Comparison of ENCODE assay signal across 8 cellular contexts in the genomic region with DNA sequence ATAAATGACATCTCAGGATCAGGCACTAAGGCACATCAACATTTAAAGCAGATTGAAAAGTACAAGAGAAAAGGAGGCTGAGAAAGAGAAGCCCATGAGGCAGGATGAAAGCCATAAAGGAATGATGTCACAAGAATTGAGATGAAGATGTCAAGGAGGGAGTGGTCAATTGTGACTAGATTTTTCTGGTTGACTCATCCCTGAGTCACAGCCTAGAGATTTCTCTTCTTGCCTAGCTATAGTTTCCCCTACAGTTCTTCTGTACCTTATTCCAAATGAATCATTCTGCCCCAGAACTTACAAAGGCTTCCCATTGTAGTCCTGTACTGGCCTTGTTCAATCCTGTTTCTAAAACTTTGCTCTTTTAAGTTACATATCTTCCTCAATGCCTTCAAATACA. TPM values are rescaled to one million over a fixed set of nuclear protein-coding genes. Genes with fewer than 3 reads are reported as not detected.
DNase-seq lines count a peak whose midpoint lies in the region; ATAC-seq and TF ChIP-seq lines count a peak whose summit lies in the region.

No MANE protein-coding gene starts in this region.

- intact Hi-C loops in Panc1 (cut with micrococcal nuclease; ENCODE audit: unreplicated experiment) (no loop called here), psoas muscle (cut with DNase I) (loop anchor here in 1 of 2 donors (10.0 kb wide), 1 partner anchor 64 kb away; no protein-coding TSS in a partner anchor)

- no peaks in the 10 kb centered on the region for H3K9me3 ChIP-seq in GM23248 (ENCODE audit: low read depth)
- no peaks in the 10 kb centered on the region for H3K9me3 ChIP-seq in Panc1 (ENCODE audit: control insufficient read depth, insufficient read depth, low read depth, low read length)
- no peaks in the 10 kb centered on the region for H3K9me3 ChIP-seq in psoas muscle
- no peaks in the 10 kb centered on the region for H3K9me3 ChIP-seq in BE2C

- CTCF ChIA-PET in Panc1 (lab: Charles Lee) = no interaction called here

- H3K4me3 ChIP-seq in GM23248 (peak overlapping the region; percentile 17; the same call in 1 of the 2 replicates), Panc1 (ENCODE audit: low read depth in 2 of 2, low read length in 2 of 2) (no peak overlapping the region), psoas muscle (no peak overlapping the region), BE2C (ENCODE audit: low read depth, low read length) (no peak overlapping the region)

- BruUV-seq in Panc1 (replicated peaks; lab: Mats Ljungman, UMichigan) = no TSS peak

- H2AFZ ChIP-seq in GM23248 = 0 out of 2 replicates have a peak overlapping the region, but pooled peaks have one; percentile 7

- peaks cover 59% of the 10 kb centered on the region for H3F3A ChIP-seq in GM23248 (ENCODE audit: insufficient read depth)

- in situ Hi-C loops in GM23248 (cut with MboI) (no loop called here), Panc1 (cut with HindIII; ENCODE audit: low pct_unique_long_range_greater_than_20kb, low sequenced_read_pairs) (no loop called here)

- POLR2A ChIA-PET in Panc1 (lab: Charles Lee) = no interaction called here

- H3K9me2 ChIP-seq in GM23248 (ENCODE audit: insufficient read depth) = no peaks in the 10 kb centered on the region

- DNase-seq in GM23248 (peak; percentile 95), Panc1 (ENCODE audit: low read depth, low spot score) (peak; percentile 88), dedifferentiated amniotic fluid mesenchymal stem cell (ENCODE audit: extremely low spot score) (peak; percentile 80), substantia nigra (lab: John Stamatoyannopoulos, UW) (no peak), psoas muscle (no peak), BE2C (no peak), UCSD-AML1 (lab: John Stamatoyannopoulos, UW; ENCODE audit: unreplicated experiment) (no peak)
- peak; percentile 47 to 56 for DNase-seq in stimulated activated CD4-positive, alpha-beta T cell treated with anti-CD3 and anti-CD28 coated beads, Interleukin-2, amount 100 ng/mL, for 48 hours

- no peak for TF ChIP-seq CTCF in Panc1 (IDR thresholded peaks at IDR 0.05)
- TF ChIP-seq CTCF in psoas muscle (IDR thresholded peaks at IDR 0.05) = no peak
- TF ChIP-seq CTCF in BE2C (IDR thresholded peaks at IDR 0.05; ENCODE audit: low read depth, low read length) = no peak

- no peaks in the 10 kb centered on the region for H4K20me1 ChIP-seq in GM23248 (ENCODE audit: insufficient read depth)

- peak overlapping the region; percentile 66 for H3K4me2 ChIP-seq in GM23248 (ENCODE audit: unreplicated experiment)

- no peaks in the 10 kb centered on the region for H3K36me3 ChIP-seq in GM23248 (ENCODE audit: low read depth)
- no peaks in the 10 kb centered on the region for H3K36me3 ChIP-seq in Panc1 (ENCODE audit: control insufficient read depth, insufficient read depth, low read length)
- H3K36me3 ChIP-seq in psoas muscle (ENCODE audit: insufficient read depth in 1 of 2, low read depth in 1 of 2) = no peaks in the 10 kb centered on the region
- no peaks in the 10 kb centered on the region for H3K36me3 ChIP-seq in BE2C

- H3K4me1 ChIP-seq in GM23248 (ENCODE audit: insufficient read depth) (peaks cover 68% of the 10 kb centered on the region), Panc1 (ENCODE audit: control insufficient read depth, insufficient read depth, low read length) (no peaks in the 10 kb centered on the region), psoas muscle (peaks cover 8% of the 10 kb centered on the region), BE2C (peaks cover 3% of the 10 kb centered on the region; the same call in 1 of the 2 replicates)

- ATAC-seq in Panc1 (no peak), psoas muscle (no peak)

- H3K27ac ChIP-seq in GM23248 (peak overlapping the region; percentile 91), Panc1 (ENCODE audit: low read length) (no peak overlapping the region), substantia nigra (ENCODE audit: low read depth, low read length, poor library complexity, severe bottlenecking) (no peak overlapping the region), psoas muscle (no peak overlapping the region)

- peak overlapping the region; percentile 59 for H3K9ac ChIP-seq in GM23248

- H3K27me3 ChIP-seq in GM23248 (replicated peaks; ENCODE audit: insufficient read depth) (no peaks in the 10 kb centered on the region), Panc1 (ENCODE audit: control insufficient read depth, insufficient read depth, low read length) (no peaks in the 10 kb centered on the region), psoas muscle (ENCODE audit: insufficient read depth in 3 of 3, low read length in 2 of 3) (no peaks in the 10 kb centered on the region), BE2C (no peaks in the 10 kb centered on the region)

- H3K79me2 ChIP-seq in GM23248 (ENCODE audit: insufficient read depth) = peaks cover 9% of the 10 kb centered on the region

RNA-seq across cellular contexts. Expression of a gene that starts 3.4 kb away (rescaled TPM):
- total RNA-seq in GM23248 (2014; rRNA removed; shearing (Covaris generic)) = 42.4 and 43.3 TPM in 2 replicates
- polyA plus RNA-seq in GM23248 (2016; fragmentation: Nextera tagmentation; extraction: Ambion mirVana) (19.9 and 26.0 TPM in 2 replicates), psoas muscle (10 to 100 TPM in 2 of 3 donors, 1 to 10 TPM in 1; 6.0 to 54.5 (median 18.5) TPM)
- total RNA-seq in Panc1 (2021; ENCODE audit: unreplicated experiment) (5.3 TPM), psoas muscle (10 to 100 TPM; 43.8 to 89.5 (median 57.3) TPM)
- polyA plus RNA-seq in Panc1 (2012; ENCODE audit: insufficient read length) = 2.2 TPM
- polyA plus RNA-seq in BE2C (2012; ENCODE audit: insufficient read depth, insufficient read length, low read depth) = 3.4 TPM

Comparison
In these comparisons a context has a peak if more than half of its experiments do, and no peak if none do; other contexts are left out.
1. DNase-seq: peak in GM23248 (single experiment), Panc1 (single experiment), dedifferentiated amniotic fluid mesenchymal stem cell (single experiment) and stimulated activated CD4-positive, alpha-beta T cell treated with anti-CD3 and anti-CD28 coated beads, Interleukin-2, amount 100 ng/mL, for 48 hours (2 of 2); none in substantia nigra (0 of 49), psoas muscle (0 of 2), BE2C (single experiment) and UCSD-AML1 (single experiment).